Comparison of ENCODE assay signal across 22 cellular contexts in genomic region chr4:25321703-25322102, GRCh38. TPM values are rescaled to one million over a fixed set of nuclear protein-coding genes. Genes with fewer than 3 reads are reported as not detected.
DNase-seq lines count a peak whose midpoint lies in the region; ATAC-seq and TF ChIP-seq lines count a peak whose summit lies in the region.
"Had no signal": no experiment of that assay in that cellular context is flagged by ENCODE, and none has a peak within 500 bp of the region (broad histone marks: within the 10 kb centered on the region; RNA-seq: fewer than 3 reads in every experiment).

No MANE protein-coding gene starts in this region.

- H3K27me3 Mint-ChIP-seq in natural killer cell treated with Interleukin-12 subunit alpha and Interleukin-12 subunit beta and Interleukin-15 and Interleukin-18, amount 100 ng/mL, for 72 hours: no peaks in the 10 kb centered on the region
- H3K27me3 Mint-ChIP-seq in natural killer cell (ENCODE audit: low read depth in 2 of 2): no peaks in the 10 kb centered on the region
- peaks cover 2% of the 10 kb centered on the region; the same call in 1 of the 2 replicates for H3K27me3 Mint-ChIP-seq in HFFc6 (ENCODE audit: insufficient read depth)
- no peaks in the 10 kb centered on the region for H3K27me3 Mint-ChIP-seq in activated naive CD8-positive, alpha-beta T cell
- no peaks in the 10 kb centered on the region for H3K27me3 Mint-ChIP-seq in stimulated activated naive CD8-positive, alpha-beta T cell treated with anti-CD3 and anti-CD28 coated beads, Interleukin-15, amount 100 ng/mL, for 72 hours
- H3K27me3 Mint-ChIP-seq: brain, type B pancreatic cell had no signal

- H3K36me3 Mint-ChIP-seq in natural killer cell treated with Interleukin-12 subunit alpha and Interleukin-12 subunit beta and Interleukin-15 and Interleukin-18, amount 100 ng/mL, for 72 hours: peaks cover 4% of the 10 kb centered on the region
- H3K36me3 Mint-ChIP-seq in natural killer cell: no peaks in the 10 kb centered on the region
- peaks cover 15% of the 10 kb centered on the region for H3K36me3 Mint-ChIP-seq in HFFc6 (ENCODE audit: low read depth)
- peaks cover 5% of the 10 kb centered on the region for H3K36me3 Mint-ChIP-seq in activated naive CD8-positive, alpha-beta T cell

- intact Hi-C loops in natural killer cell (cut with micrococcal nuclease): no loop called here

- H3K9me3 Mint-ChIP-seq in natural killer cell treated with Interleukin-12 subunit alpha and Interleukin-12 subunit beta and Interleukin-15 and Interleukin-18, amount 100 ng/mL, for 72 hours: no peaks in the 10 kb centered on the region
- H3K9me3 Mint-ChIP-seq in natural killer cell (no peaks in the 10 kb centered on the region), HFFc6 (no peaks in the 10 kb centered on the region)
- no peaks in the 10 kb centered on the region for H3K9me3 Mint-ChIP-seq in activated naive CD8-positive, alpha-beta T cell (ENCODE audit: low read depth)
- H3K9me3 Mint-ChIP-seq in stimulated activated naive CD8-positive, alpha-beta T cell treated with anti-CD3 and anti-CD28 coated beads, Interleukin-15, amount 100 ng/mL, for 72 hours: no peaks in the 10 kb centered on the region
- H3K9me3 Mint-ChIP-seq: brain, endodermal cell, type B pancreatic cell had no signal

- no peak for DNase-seq in natural killer cell treated with Interleukin-12 subunit alpha and Interleukin-12 subunit beta and Interleukin-15 and Interleukin-18, amount 100 ng/mL, for 72 hours (ENCODE audit: low spot score)
- DNase-seq in natural killer cell (no peak), HFFc6 (no peak), NCI-H446 treated with DMSO at 0.1 percent for 48 hours (lab: John Stamatoyannopoulos, UW) (no peak), AG08395 (ENCODE audit: low spot score) (no peak), glomerular visceral epithelial cell (ENCODE audit: extremely low spot score) (no peak)
- no peak for DNase-seq in stimulated activated naive CD8-positive, alpha-beta T cell treated with anti-CD3 and anti-CD28 coated beads, Interleukin-15, amount 100 ng/mL, for 72 hours
- DNase-seq: AML-193; colonic mucosa; DMS79 treated with DMSO at 0.1 percent for 48 hours; endodermal cell; heart left ventricle; MG63; NCI-H1417 treated with DMSO at 0.1 percent for 48 hours; NCI-H2107; NCI-H526; psoas muscle; stimulated activated CD4-positive, alpha-beta T cell treated with anti-CD3 and anti-CD28 coated beads, Interleukin-1b, Interleukin-23, amount 100 ng/mL, for 48 hours; stimulated activated naive CD4-positive, alpha-beta T cell treated with Interleukin-2 at 50 U/mL for 16 hours had no signal

- H3K4me1 Mint-ChIP-seq in natural killer cell treated with Interleukin-12 subunit alpha and Interleukin-12 subunit beta and Interleukin-15 and Interleukin-18, amount 100 ng/mL, for 72 hours (ENCODE audit: low read depth in 2 of 2): peaks cover 15 to 21% of the 10 kb centered on the region in 2 donors
- H3K4me1 Mint-ChIP-seq in natural killer cell (peaks cover 0 to 5% of the 10 kb centered on the region in 2 donors), HFFc6 (ENCODE audit: low read depth) (peaks cover 39% of the 10 kb centered on the region)
- H3K4me1 Mint-ChIP-seq in activated naive CD8-positive, alpha-beta T cell (ENCODE audit: low read depth): peaks cover 31% of the 10 kb centered on the region
- H3K4me1 Mint-ChIP-seq in stimulated activated naive CD8-positive, alpha-beta T cell treated with anti-CD3 and anti-CD28 coated beads, Interleukin-15, amount 100 ng/mL, for 72 hours: peaks cover 50% of the 10 kb centered on the region
- H3K4me1 Mint-ChIP-seq: brain had no signal

- H3K4me3 Mint-ChIP-seq in natural killer cell treated with Interleukin-12 subunit alpha and Interleukin-12 subunit beta and Interleukin-15 and Interleukin-18, amount 100 ng/mL, for 72 hours: peak overlapping the region; percentile 68
- no peak overlapping the region for H3K4me3 Mint-ChIP-seq in natural killer cell
- H3K4me3 Mint-ChIP-seq in HFFc6: peak overlapping the region; percentile 28; the same call in 1 of the 2 replicates
- H3K4me3 Mint-ChIP-seq in activated naive CD8-positive, alpha-beta T cell: no peak overlapping the region
- peak overlapping the region; percentile 69 to 74 for H3K4me3 Mint-ChIP-seq in stimulated activated naive CD8-positive, alpha-beta T cell treated with anti-CD3 and anti-CD28 coated beads, Interleukin-15, amount 100 ng/mL, for 72 hours
- H3K4me3 Mint-ChIP-seq: brain, endodermal cell, type B pancreatic cell had no signal

- no peak for ATAC-seq in natural killer cell treated with Interleukin-12 subunit alpha and Interleukin-12 subunit beta and Interleukin-15 and Interleukin-18, amount 100 ng/mL, for 72 hours
- no peak for ATAC-seq in natural killer cell
- ATAC-seq in stimulated activated naive CD8-positive, alpha-beta T cell treated with anti-CD3 and anti-CD28 coated beads, Interleukin-15, amount 100 ng/mL, for 72 hours: peak; percentile 71
- ATAC-seq: heart left ventricle, psoas muscle had no signal

- TF ChIP-seq CTCF in natural killer cell (IDR thresholded peaks at IDR 0.05) (no peak), HFFc6 (IDR thresholded peaks at IDR 0.05) (no peak)

- H3K27ac Mint-ChIP-seq in natural killer cell treated with Interleukin-12 subunit alpha and Interleukin-12 subunit beta and Interleukin-15 and Interleukin-18, amount 100 ng/mL, for 72 hours: peak overlapping the region; percentile 74 to 76
- H3K27ac Mint-ChIP-seq in natural killer cell: no peak overlapping the region
- H3K27ac Mint-ChIP-seq in HFFc6: peak overlapping the region; percentile 90
- H3K27ac Mint-ChIP-seq in activated naive CD8-positive, alpha-beta T cell: peak overlapping the region; percentile 61
- H3K27ac Mint-ChIP-seq in stimulated activated naive CD8-positive, alpha-beta T cell treated with anti-CD3 and anti-CD28 coated beads, Interleukin-15, amount 100 ng/mL, for 72 hours: peak overlapping the region; percentile 69 to 92
- H3K27ac Mint-ChIP-seq: endodermal cell, type B pancreatic cell had no signal

RNA-seq across cellular contexts. Expression of gene ZCCHC4, which starts 9.1 kb away (rescaled TPM):
- total RNA-seq in natural killer cell treated with Interleukin-12 subunit alpha and Interleukin-12 subunit beta and Interleukin-15 and Interleukin-18, amount 100 ng/mL, for 72 hours: 10 to 100 TPM; 14.7 to 21.8 TPM
- 10 to 100 TPM in 2 of 3 donors, 1 to 10 TPM in 1; 9.4 to 12.0 (median 10.9) TPM for total RNA-seq in natural killer cell
- 10 to 100 TPM in 1 of 6 experiments, 1 to 10 TPM in 5; 8.3 to 11.0 (median 9.1) TPM for total RNA-seq in HFFc6 (2021; fragmentation: NEBNext Ultra II Directional; extraction: Animal tissue kit (Norgen Biotek cat#: 25700))

RNA-seq across cellular contexts. Expression of gene ANAPC4, which starts 55.4 kb away (rescaled TPM):
- total RNA-seq in natural killer cell treated with Interleukin-12 subunit alpha and Interleukin-12 subunit beta and Interleukin-15 and Interleukin-18, amount 100 ng/mL, for 72 hours: 10 to 100 TPM; 43.0 to 66.6 TPM
- 10 to 100 TPM; 42.0 to 51.3 (median 49.5) TPM for total RNA-seq in natural killer cell
- total RNA-seq in HFFc6 (2021; fragmentation: NEBNext Ultra II Directional; extraction: Animal tissue kit (Norgen Biotek cat#: 25700)): 10 to 100 TPM; 15.0 to 20.6 (median 17.2) TPM

Comparison
In these comparisons a context has a peak if more than half of its experiments do, and no peak if none do; other contexts are left out.
1. H3K27ac Mint-ChIP-seq: peak in natural killer cell treated with Interleukin-12 subunit alpha and Interleukin-12 subunit beta and Interleukin-15 and Interleukin-18, amount 100 ng/mL, for 72 hours (2 of 2), HFFc6 (single experiment), activated naive CD8-positive, alpha-beta T cell (single experiment) and stimulated activated naive CD8-positive, alpha-beta T cell treated with anti-CD3 and anti-CD28 coated beads, Interleukin-15, amount 100 ng/mL, for 72 hours (2 of 2); none in natural killer cell (0 of 2).
2. H3K4me3 Mint-ChIP-seq: peak in natural killer cell treated with Interleukin-12 subunit alpha and Interleukin-12 subunit beta and Interleukin-15 and Interleukin-18, amount 100 ng/mL, for 72 hours (single experiment), HFFc6 (single experiment) and stimulated activated naive CD8-positive, alpha-beta T cell treated with anti-CD3 and anti-CD28 coated beads, Interleukin-15, amount 100 ng/mL, for 72 hours (2 of 2); none in natural killer cell (single experiment) and activated naive CD8-positive, alpha-beta T cell (single experiment).